Comparison of ENCODE assay signal across 10 cellular contexts in genomic region chr5:111685969-111686368, GRCh38.
A peak's percentile ranks its signal among the peaks of the same experiment; 100 is the strongest.
DNase-seq lines count a peak whose midpoint lies in the region; FAIRE-seq and TF ChIP-seq lines count a peak whose summit lies in the region.
"Had no signal": no experiment of that assay in that cellular context is flagged by ENCODE, and none has a peak within 500 bp of the region (broad histone marks: within the 10 kb centered on the region; RNA-seq: fewer than 3 reads in every experiment).

No MANE protein-coding gene starts in this region.

- TF ChIP-seq POLR2A in H54 (IDR thresholded peaks at IDR 0.05; ENCODE audit: low read depth, low read length) = no peak

- DNase-seq in GM10266 (ENCODE audit: extremely low spot score) = no peak
- peak; percentile 48 for DNase-seq in H7
- DNase-seq in NCI-H526 (lab: John Stamatoyannopoulos, UW) = peak; percentile 75 to 78
- DNase-seq in iPS-NIHi7 (ENCODE audit: extremely low spot score) = peak; percentile 71
- DNase-seq in H54 (ENCODE audit: insufficient read length, low spot score) = no peak
- DNase-seq in stimulated activated CD4-positive, alpha-beta T cell treated with anti-CD3 and anti-CD28 coated beads, Interleukin-12 subunit alpha, Interleukin-12 subunit beta, amount 100 ng/mL, for 4 hours = no peak
- no peak for DNase-seq in Ammon's horn (ENCODE audit: low spot score)
- no peak for DNase-seq in AG20443 (ENCODE audit: low spot score)
- DNase-seq: Right ventricle myocardium superior; stimulated activated CD4-positive, alpha-beta T cell treated with anti-CD3 and anti-CD28 coated beads, Interleukin-4, amount 100 ng/mL, for 4 hours had no signal

- H3K36me3 ChIP-seq in H7 (replicated peaks; ENCODE audit: control insufficient read depth, insufficient read depth, low read length) = no peaks in the 10 kb centered on the region

- FAIRE-seq in H54 (lab: Jason Lieb, UNC) = no peak

- no peaks in the 10 kb centered on the region for H3K27me3 ChIP-seq in H7 (ENCODE audit: control insufficient read depth, insufficient read depth, low read length)

- H3K4me3 ChIP-seq in H7 (ENCODE audit: insufficient read depth, low read depth, low read length) = no peak overlapping the region

- peak; percentile 8 for TF ChIP-seq CTCF in GM10266 (IDR thresholded peaks at IDR 0.05; ENCODE audit: control insufficient read depth, insufficient read depth, low read depth, missing control alignments)

Comparison
In these comparisons a context has a peak if more than half of its experiments do, and no peak if none do; other contexts are left out.
1. DNase-seq: peak in H7 (single experiment), NCI-H526 (2 of 2) and iPS-NIHi7 (single experiment); none in GM10266 (single experiment), H54 (single experiment), stimulated activated CD4-positive, alpha-beta T cell treated with anti-CD3 and anti-CD28 coated beads, Interleukin-12 subunit alpha, Interleukin-12 subunit beta, amount 100 ng/mL, for 4 hours (single experiment), Ammon's horn (single experiment) and AG20443 (single experiment).